In the genomic region with DNA sequence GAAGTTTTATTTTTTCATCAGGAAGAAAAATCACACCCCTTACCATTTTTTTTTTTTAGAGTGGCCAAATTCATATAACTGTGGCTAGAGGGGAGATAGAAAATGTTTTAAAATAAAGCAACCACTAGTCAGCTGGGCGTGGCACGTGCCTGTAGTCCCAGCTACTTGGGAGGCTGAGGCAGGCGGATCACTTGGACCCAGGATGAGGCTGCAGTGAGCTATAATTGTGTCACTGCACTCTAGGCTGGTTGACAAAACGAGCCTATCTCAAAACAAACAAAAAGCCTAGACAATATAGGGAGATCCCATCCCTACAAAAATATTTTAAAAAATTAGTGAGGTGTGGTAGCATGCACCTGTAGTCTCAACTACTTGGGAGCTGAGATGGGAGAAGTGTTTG, we compare ENCODE assay signal across 1 cellular context.
TF ChIP-seq lines count a peak whose summit lies in the region.

No MANE protein-coding gene starts in this region.

TF ChIP-seq in K562, 482 proteins besides CTCF, POLR2A, EP300 and RAD21:
- TF ChIP-seq, protein P1, sequence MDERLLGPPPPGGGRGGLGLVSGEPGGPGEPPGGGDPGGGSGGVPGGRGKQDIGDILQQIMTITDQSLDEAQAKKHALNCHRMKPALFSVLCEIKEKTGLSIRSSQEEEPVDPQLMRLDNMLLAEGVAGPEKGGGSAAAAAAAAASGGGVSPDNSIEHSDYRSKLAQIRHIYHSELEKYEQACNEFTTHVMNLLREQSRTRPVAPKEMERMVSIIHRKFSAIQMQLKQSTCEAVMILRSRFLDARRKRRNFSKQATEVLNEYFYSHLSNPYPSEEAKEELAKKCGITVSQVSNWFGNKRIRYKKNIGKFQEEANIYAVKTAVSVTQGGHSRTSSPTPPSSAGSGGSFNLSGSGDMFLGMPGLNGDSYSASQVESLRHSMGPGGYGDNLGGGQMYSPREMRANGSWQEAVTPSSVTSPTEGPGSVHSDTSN (CRISPR knock-in tag; IDR thresholded peaks at IDR 0.05; ENCODE audit: low read depth): no peak
- TF ChIP-seq, protein P1 (tag; conservative IDR thresholded peaks at IDR 0.05; ENCODE audit: low read depth): no peak
- no peak for TF ChIP-seq CBX8 (IDR thresholded peaks at IDR 0.05; ENCODE audit: borderline replicate concordance, extremely low read depth, low read depth, low read length, poor library complexity, severe bottlenecking)
- TF ChIP-seq, protein P2, sequence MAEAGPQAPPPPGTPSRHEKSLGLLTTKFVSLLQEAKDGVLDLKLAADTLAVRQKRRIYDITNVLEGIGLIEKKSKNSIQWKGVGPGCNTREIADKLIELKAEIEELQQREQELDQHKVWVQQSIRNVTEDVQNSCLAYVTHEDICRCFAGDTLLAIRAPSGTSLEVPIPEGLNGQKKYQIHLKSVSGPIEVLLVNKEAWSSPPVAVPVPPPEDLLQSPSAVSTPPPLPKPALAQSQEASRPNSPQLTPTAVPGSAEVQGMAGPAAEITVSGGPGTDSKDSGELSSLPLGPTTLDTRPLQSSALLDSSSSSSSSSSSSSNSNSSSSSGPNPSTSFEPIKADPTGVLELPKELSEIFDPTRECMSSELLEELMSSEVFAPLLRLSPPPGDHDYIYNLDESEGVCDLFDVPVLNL (CRISPR knock-in tag; IDR thresholded peaks at IDR 0.05; ENCODE audit: low read depth): no peak
- TF ChIP-seq ZNF384 (IDR thresholded peaks at IDR 0.05; ENCODE audit: low read depth, low read length): no peak
- no peak for TF ChIP-seq HNRNPK (IDR thresholded peaks at IDR 0.05; ENCODE audit: low read depth, low read length, poor library complexity, severe bottlenecking)
- no peak for TF ChIP-seq BACH1 (tag; IDR thresholded peaks at IDR 0.05)
- TF ChIP-seq ZZZ3 (IDR thresholded peaks at IDR 0.05): no peak
- peak; percentile 43; the same call in 1 of the 2 replicates for TF ChIP-seq BHLHE40 (IDR thresholded peaks at IDR 0.05; ENCODE audit: low read length)
TF ChIP-seq in K562: peak in this region for 1.
